Comparison of ENCODE assay signal across 24 cellular contexts in the genomic region with DNA sequence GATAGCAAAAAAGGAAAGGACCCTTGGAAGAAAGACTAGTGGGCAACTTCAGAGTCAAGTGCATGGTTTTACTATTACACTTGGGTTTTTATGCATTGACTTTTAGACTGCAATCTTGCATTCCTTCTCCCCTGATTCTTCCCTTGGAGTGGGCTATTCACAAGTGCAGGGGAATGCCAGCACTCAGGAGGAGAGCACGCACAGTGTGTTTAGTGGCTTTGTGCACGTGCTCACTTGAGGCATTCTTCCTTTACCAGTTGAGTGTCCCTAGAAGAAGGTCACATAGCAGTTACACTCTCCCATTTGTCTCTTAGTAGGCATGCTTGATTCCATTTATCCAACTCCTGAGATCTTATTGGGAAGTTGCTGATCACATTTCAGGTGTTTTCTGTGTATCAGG.
"Had no signal": no experiment of that assay in that cellular context is flagged by ENCODE, and none has a peak within 500 bp of the region (broad histone marks: within the 10 kb centered on the region; RNA-seq: fewer than 3 reads in every experiment).

No MANE protein-coding gene starts in this region.

- ATAC-seq: effector memory CD8-positive, alpha-beta T cell; esophagus mucosa; foreskin keratinocyte; gastrocnemius medialis; gastroesophageal sphincter; heart left ventricle; heart right ventricle had no signal

- H3K4me1 ChIP-seq: colonic mucosa, esophagus muscularis mucosa, foreskin keratinocyte, gastrocnemius medialis, gastroesophageal sphincter, heart left ventricle, heart right ventricle had no signal

- H3K27ac ChIP-seq: colonic mucosa, coronary artery, dorsolateral prefrontal cortex, epithelial cell of prostate, esophagus muscularis mucosa, esophagus squamous epithelium, foreskin keratinocyte, gastrocnemius medialis, gastroesophageal sphincter, heart left ventricle, heart right ventricle had no signal

- DNase-seq: colonic mucosa; cortex of kidney; dermis blood vessel endothelial cell; dorsolateral prefrontal cortex; effector CD4-positive, alpha-beta T cell; effector CD8-positive, alpha-beta T cell; effector memory CD4-positive, alpha-beta T cell; effector memory CD8-positive, alpha-beta T cell; endodermal cell; erythroblast; esophagus squamous epithelium; foreskin fibroblast; foreskin keratinocyte; foreskin melanocyte; gastrocnemius medialis; glutamatergic neuron; head of caudate nucleus; heart right ventricle had no signal

- H3K36me3 ChIP-seq: colonic mucosa, esophagus muscularis mucosa, esophagus squamous epithelium, gastrocnemius medialis, gastroesophageal sphincter, heart left ventricle, heart right ventricle had no signal

- H3K27me3 ChIP-seq: colonic mucosa, dorsolateral prefrontal cortex, esophagus muscularis mucosa, esophagus squamous epithelium, foreskin keratinocyte, gastrocnemius medialis, gastroesophageal sphincter, heart left ventricle, heart right ventricle had no signal

- H3K4me3 ChIP-seq: colonic mucosa, coronary artery, dorsolateral prefrontal cortex, esophagus muscularis mucosa, esophagus squamous epithelium, gastrocnemius medialis, gastroesophageal sphincter, heart left ventricle, heart right ventricle had no signal

- H3K9me3 ChIP-seq: colonic mucosa, esophagus muscularis mucosa, esophagus squamous epithelium, gastrocnemius medialis, gastroesophageal sphincter, heart left ventricle, heart right ventricle had no signal
